ENCODE assay signal across 9 cellular contexts in the genomic region with DNA sequence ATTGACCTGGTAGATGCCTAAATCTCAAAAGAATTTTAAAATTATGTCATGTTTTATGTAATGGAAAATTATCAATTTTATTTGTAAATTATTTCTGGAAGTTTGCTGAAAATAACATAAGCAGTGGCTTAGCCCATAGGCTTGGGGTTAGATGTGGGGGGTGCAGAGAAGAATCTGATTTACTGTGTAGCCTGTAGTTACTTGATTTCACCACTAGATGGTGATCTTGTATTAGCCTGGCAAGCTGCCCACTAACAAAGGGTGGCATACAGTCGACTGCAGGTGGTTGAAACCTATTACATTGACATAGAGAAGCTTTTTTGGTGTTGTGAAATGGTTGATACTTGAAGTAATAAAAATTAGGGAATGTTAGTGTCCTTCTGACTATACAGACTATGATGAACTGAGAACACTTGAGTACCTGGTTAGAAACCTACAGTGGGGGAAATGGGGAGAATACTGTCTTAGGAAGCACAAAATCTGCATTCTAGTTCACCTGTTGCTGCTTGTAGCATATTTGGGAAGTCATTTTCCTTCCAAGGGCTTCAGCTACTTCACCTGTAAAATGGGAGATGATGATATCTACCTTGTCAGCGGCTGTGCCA.
A peak's percentile ranks its signal among the peaks of the same experiment; 100 is the strongest.
DNase-seq lines count a peak whose midpoint lies in the region; ATAC-seq and TF ChIP-seq lines count a peak whose summit lies in the region.
"Had no signal": no experiment of that assay in that cellular context is flagged by ENCODE, and none has a peak within 500 bp of the region (broad histone marks: within the 10 kb centered on the region; RNA-seq: fewer than 3 reads in every experiment).

No MANE protein-coding gene starts in this region.

- H3K27me3 Mint-ChIP-seq in activated B cell treated with CpG ODN at 0.5 μM for 24 hours: peaks cover 2% of the 10 kb centered on the region
- no peaks in the 10 kb centered on the region for H3K27me3 Mint-ChIP-seq in T-helper 2 cell treated with Interferon-gamma antibody and Interleukin-4, amounts not matched to agents 5 μg/mL and 100 μg/mL, for 36 hours (ENCODE audit: low read depth)
- H3K27me3 Mint-ChIP-seq: central memory CD8-positive, alpha-beta T cell had no signal

- H3K27me3 ChIP-seq in DOHH2 (ENCODE audit: control insufficient read depth, low read length): peaks cover 6% of the 10 kb centered on the region
- no peaks in the 10 kb centered on the region for H3K27me3 ChIP-seq in neuronal stem cell (ENCODE audit: control insufficient read depth in 3 of 3, insufficient read depth in 3 of 3, low read depth in 1 of 3, low read length in 3 of 3)

- peak; percentile 97 for ATAC-seq in GM19455 (IDR thresholded peaks at IDR 0.05; ENCODE audit: unreplicated experiment)
- ATAC-seq in HG03378 (IDR thresholded peaks at IDR 0.05; ENCODE audit: unreplicated experiment): peak; percentile 94
- peak; percentile 79 for ATAC-seq in activated B cell treated with CpG ODN at 0.5 μM for 24 hours (ENCODE audit: low read depth)

- H4K20me1 ChIP-seq in DOHH2 (ENCODE audit: control insufficient read depth, insufficient read depth, low read depth, low read length): no peaks in the 10 kb centered on the region

- H2BK5ac ChIP-seq in neuronal stem cell (ENCODE audit: low read length): no peak overlapping the region

- H3K4me1 Mint-ChIP-seq in activated B cell treated with CpG ODN at 0.5 μM for 24 hours: no peaks in the 10 kb centered on the region
- H3K4me1 Mint-ChIP-seq in T-helper 2 cell treated with Interferon-gamma antibody and Interleukin-4, amounts not matched to agents 5 μg/mL and 100 μg/mL, for 36 hours (ENCODE audit: low read depth): no peaks in the 10 kb centered on the region
- H3K4me1 Mint-ChIP-seq: central memory CD8-positive, alpha-beta T cell had no signal

- no peak overlapping the region for H2AFZ ChIP-seq in neuronal stem cell (ENCODE audit: low read length)

- H3K9me3 Mint-ChIP-seq in activated B cell treated with CpG ODN at 0.5 μM for 24 hours: no peaks in the 10 kb centered on the region
- H3K9me3 Mint-ChIP-seq in T-helper 2 cell treated with Interferon-gamma antibody and Interleukin-4, amounts not matched to agents 5 μg/mL and 100 μg/mL, for 36 hours: no peaks in the 10 kb centered on the region
- H3K9me3 Mint-ChIP-seq: central memory CD8-positive, alpha-beta T cell had no signal

- H4K91ac ChIP-seq in neuronal stem cell (ENCODE audit: low read depth, low read length, poor library complexity): no peak overlapping the region

- H3K36me3 ChIP-seq in DOHH2 (ENCODE audit: control insufficient read depth, low read length) (no peaks in the 10 kb centered on the region), neuronal stem cell (replicated peaks in 1 of 2; ENCODE audit: control insufficient read depth in 2 of 2, insufficient read depth in 2 of 2, low read length in 2 of 2) (no peaks in the 10 kb centered on the region)

- no peak overlapping the region for H3K4me3 ChIP-seq in DOHH2 (ENCODE audit: low read length)
- no peak overlapping the region for H3K4me3 ChIP-seq in foreskin fibroblast (ENCODE audit: low read depth in 1 of 2, low read length in 2 of 2)
- no peak overlapping the region for H3K4me3 ChIP-seq in neuronal stem cell (ENCODE audit: low read length in 2 of 2)

- no peak overlapping the region for H3K18ac ChIP-seq in neuronal stem cell (ENCODE audit: low read length)

- H3K4me3 Mint-ChIP-seq in activated B cell treated with CpG ODN at 0.5 μM for 24 hours: no peak overlapping the region
- no peak overlapping the region for H3K4me3 Mint-ChIP-seq in T-helper 2 cell treated with Interferon-gamma antibody and Interleukin-4, amounts not matched to agents 5 μg/mL and 100 μg/mL, for 36 hours
- H3K4me3 Mint-ChIP-seq: central memory CD8-positive, alpha-beta T cell had no signal

- H3K4me2 ChIP-seq in DOHH2 (ENCODE audit: low read length) (no peak overlapping the region), neuronal stem cell (ENCODE audit: insufficient read depth, low read length, poor library complexity, severe bottlenecking) (no peak overlapping the region)

- CTCF ChIA-PET in activated B cell treated with CpG ODN at 0.5 μM for 24 hours (lab: Charles Lee): interaction anchor here (0.5 to 2.0 kb wide), 8 partner anchors 9 to 1545 kb away, joined by 3 to 19 read pairs (median 4); no protein-coding TSS in a partner anchor

- H3K9me3 ChIP-seq in DOHH2 (ENCODE audit: control insufficient read depth, insufficient read depth, low read length): no peaks in the 10 kb centered on the region
- no peaks in the 10 kb centered on the region for H3K9me3 ChIP-seq in neuronal stem cell (replicated peaks in 1 of 2; ENCODE audit: control insufficient read depth in 2 of 2, insufficient read depth in 1 of 2, low read depth in 1 of 2, low read length in 2 of 2)

- no peak overlapping the region for H3K4ac ChIP-seq in neuronal stem cell (ENCODE audit: low read length)

- DNase-seq in NCI-H2227 treated with DMSO at 0.1 percent for 48 hours (lab: John Stamatoyannopoulos, UW) (peak; percentile 94), activated B cell treated with CpG ODN at 0.5 μM for 24 hours (no peak), foreskin fibroblast (peak; percentile 11 to 50), neuronal stem cell (ENCODE audit: low spot score) (peak; percentile 49)
- DNase-seq in T-helper 2 cell treated with Interferon-gamma antibody and Interleukin-4, amounts not matched to agents 5 μg/mL and 100 μg/mL, for 36 hours (ENCODE audit: low spot score): no peak

- WGBS in neuronal stem cell (ENCODE audit: extremely low coverage in 2 of 2, insufficient read length in 2 of 2, insufficient replicate concordance in 1 of 2), 2 donors: no CpG with 5 or more reads among the region's 2 CpGs

- H3K14ac ChIP-seq in neuronal stem cell (ENCODE audit: low read length): no peak overlapping the region

- H3K36me3 Mint-ChIP-seq in activated B cell treated with CpG ODN at 0.5 μM for 24 hours (ENCODE audit: low read depth): no peaks in the 10 kb centered on the region
- H3K36me3 Mint-ChIP-seq in T-helper 2 cell treated with Interferon-gamma antibody and Interleukin-4, amounts not matched to agents 5 μg/mL and 100 μg/mL, for 36 hours (ENCODE audit: low read depth): no peaks in the 10 kb centered on the region

- no peak overlapping the region for H4K8ac ChIP-seq in neuronal stem cell (ENCODE audit: low read depth, low read length)

- no peak overlapping the region for H2BK12ac ChIP-seq in neuronal stem cell (ENCODE audit: low read length)

- H3K27ac ChIP-seq in DOHH2 (ENCODE audit: low read depth, low read length) (no peak overlapping the region), neuronal stem cell (replicated peaks; ENCODE audit: low read length) (no peak overlapping the region)

- no peak overlapping the region for H3K23ac ChIP-seq in neuronal stem cell (ENCODE audit: low read depth, low read length, poor library complexity)

- no peak overlapping the region for H3K9ac ChIP-seq in neuronal stem cell (ENCODE audit: low read depth, low read length, poor library complexity)

- no peaks in the 10 kb centered on the region for H3K9me2 ChIP-seq in DOHH2 (replicated peaks; ENCODE audit: control insufficient read depth, low read length)

- no peak overlapping the region for H2BK15ac ChIP-seq in neuronal stem cell (ENCODE audit: low read length)

- no peaks in the 10 kb centered on the region for H3K79me1 ChIP-seq in neuronal stem cell (ENCODE audit: low read depth, low read length)

- POLR2A ChIA-PET in activated B cell treated with CpG ODN at 0.5 μM for 24 hours (lab: Charles Lee): no interaction called here

- peak; percentile 81 for TF ChIP-seq CTCF in DOHH2 (IDR thresholded peaks at IDR 0.05; ENCODE audit: low read depth, low read length, poor library complexity, severe bottlenecking)
- no peak for TF ChIP-seq CTCF in activated B cell treated with CpG ODN at 0.5 μM for 24 hours (IDR thresholded peaks at IDR 0.05)
- TF ChIP-seq CTCF in foreskin fibroblast (IDR thresholded peaks at IDR 0.05; ENCODE audit: low read depth, low read length): peak; percentile 72

- no peaks in the 10 kb centered on the region for H3K4me1 ChIP-seq in DOHH2 (ENCODE audit: control insufficient read depth, low read length)
- H3K4me1 ChIP-seq in neuronal stem cell (ENCODE audit: control insufficient read depth in 2 of 2, insufficient read depth in 1 of 2, low read depth in 1 of 2, low read length in 2 of 2): peaks cover 0 to 2% of the 10 kb centered on the region in 2 donors

- H3K27ac Mint-ChIP-seq in activated B cell treated with CpG ODN at 0.5 μM for 24 hours: no peak overlapping the region
- no peak overlapping the region for H3K27ac Mint-ChIP-seq in T-helper 2 cell treated with Interferon-gamma antibody and Interleukin-4, amounts not matched to agents 5 μg/mL and 100 μg/mL, for 36 hours

- intact Hi-C loops in activated B cell treated with CpG ODN at 0.5 μM for 24 hours (cut with micrococcal nuclease): loop anchor here (1.0 kb wide), 1 partner anchor 386 kb away; no protein-coding TSS in a partner anchor

- no peaks in the 10 kb centered on the region for H3F3A ChIP-seq in DOHH2 (ENCODE audit: control insufficient read depth, insufficient read depth)

- H2BK120ac ChIP-seq in neuronal stem cell (ENCODE audit: low read depth, low read length): no peak overlapping the region

- H3K79me2 ChIP-seq in DOHH2 (ENCODE audit: control insufficient read depth, low read length): no peaks in the 10 kb centered on the region

- H2AK5ac ChIP-seq in neuronal stem cell (ENCODE audit: low read depth, low read length): no peak overlapping the region

Comparison
In these comparisons a context has a peak if more than half of its experiments do, and no peak if none do; other contexts are left out.
1. DNase-seq: peak in NCI-H2227 treated with DMSO at 0.1 percent for 48 hours (single experiment), foreskin fibroblast (2 of 2) and neuronal stem cell (single experiment); none in activated B cell treated with CpG ODN at 0.5 μM for 24 hours (single experiment) and T-helper 2 cell treated with Interferon-gamma antibody and Interleukin-4, amounts not matched to agents 5 μg/mL and 100 μg/mL, for 36 hours (single experiment).
2. Peak in every context shown above with its lines, with median percentiles within 50 percentile points of each other: ATAC-seq.